In the genomic region with DNA sequence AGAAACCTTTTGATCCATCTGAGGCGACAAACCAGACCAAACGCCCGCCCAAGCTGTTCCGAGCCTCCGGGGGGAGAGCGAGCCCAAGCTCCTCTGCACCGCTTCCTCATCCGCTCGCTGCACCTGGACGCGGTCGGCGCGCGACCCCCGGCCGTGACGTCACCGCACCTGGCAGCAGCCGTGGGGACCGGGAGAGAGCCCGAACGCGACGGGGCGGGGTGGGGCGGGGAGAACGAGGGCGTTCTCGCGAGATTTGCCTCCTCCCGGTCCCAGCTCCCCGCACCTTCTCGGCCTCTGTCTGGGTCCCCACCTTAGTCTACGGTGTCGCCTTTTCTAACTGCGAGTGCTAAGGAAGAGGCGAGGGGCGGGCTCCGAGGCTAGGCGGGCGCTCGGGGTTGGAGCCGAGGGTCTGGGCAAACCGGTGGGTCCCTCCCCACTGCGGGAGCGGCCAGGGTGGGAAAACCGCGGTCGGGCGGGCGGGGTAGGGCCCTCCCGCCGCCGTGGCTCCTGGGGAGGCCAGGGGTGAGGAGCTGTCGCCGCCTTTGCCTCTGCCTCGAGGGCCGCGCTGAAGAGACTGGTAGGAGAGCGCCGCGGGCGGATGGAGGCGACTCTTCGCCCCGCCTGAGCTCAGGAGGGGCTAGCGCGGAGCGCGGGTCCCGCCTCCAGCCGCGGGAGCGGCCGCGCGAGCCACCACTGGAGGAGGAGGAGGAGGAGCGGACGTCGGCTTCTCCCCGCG, we compare ENCODE assay signal across 8 cellular contexts. TPM values are rescaled to one million over a fixed set of nuclear protein-coding genes. Genes with fewer than 3 reads are reported as not detected.
A peak's percentile ranks its signal among the peaks of the same experiment; 100 is the strongest.
DNase-seq lines count a peak whose midpoint lies in the region; ATAC-seq, FAIRE-seq and TF ChIP-seq lines count a peak whose summit lies in the region.

A gene with protein sequence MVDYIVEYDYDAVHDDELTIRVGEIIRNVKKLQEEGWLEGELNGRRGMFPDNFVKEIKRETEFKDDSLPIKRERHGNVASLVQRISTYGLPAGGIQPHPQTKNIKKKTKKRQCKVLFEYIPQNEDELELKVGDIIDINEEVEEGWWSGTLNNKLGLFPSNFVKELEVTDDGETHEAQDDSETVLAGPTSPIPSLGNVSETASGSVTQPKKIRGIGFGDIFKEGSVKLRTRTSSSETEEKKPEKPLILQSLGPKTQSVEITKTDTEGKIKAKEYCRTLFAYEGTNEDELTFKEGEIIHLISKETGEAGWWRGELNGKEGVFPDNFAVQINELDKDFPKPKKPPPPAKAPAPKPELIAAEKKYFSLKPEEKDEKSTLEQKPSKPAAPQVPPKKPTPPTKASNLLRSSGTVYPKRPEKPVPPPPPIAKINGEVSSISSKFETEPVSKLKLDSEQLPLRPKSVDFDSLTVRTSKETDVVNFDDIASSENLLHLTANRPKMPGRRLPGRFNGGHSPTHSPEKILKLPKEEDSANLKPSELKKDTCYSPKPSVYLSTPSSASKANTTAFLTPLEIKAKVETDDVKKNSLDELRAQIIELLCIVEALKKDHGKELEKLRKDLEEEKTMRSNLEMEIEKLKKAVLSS (plus strand): TSS at position 293 of the 736 bp plus-strand sequence. CDS start 456 bp downstream, outside the sequence.

- peaks cover 47% of the 10 kb centered on the region for H3K79me2 ChIP-seq in mammary epithelial cell (ENCODE audit: insufficient read depth, low read length)

- DNase-seq in AG08396 (ENCODE audit: low spot score) = peak; percentile 93
- DNase-seq in NCI-H2196 treated with DMSO at 0.1 percent for 48 hours (lab: John Stamatoyannopoulos, UW; ENCODE audit: unreplicated experiment) = peak; percentile 80
- DNase-seq in mammary epithelial cell = peak; percentile 86
- DNase-seq in small intestine = peak; percentile 92

- H3K4me3 ChIP-seq in WI38 (ENCODE audit: low read depth, low read length) = peak within 1 kb of the TSS; percentile 87
- peak within 1 kb of the TSS; percentile 68 to 94 (median 84) for H3K4me3 ChIP-seq in mammary epithelial cell (replicated peaks in 1 of 3; ENCODE audit: insufficient read depth in 1 of 3, low read depth in 2 of 3, low read length in 3 of 3)
- peak within 1 kb of the TSS; percentile 90 for H3K4me3 ChIP-seq in iPS-20b (ENCODE audit: low read length)
- peak within 1 kb of the TSS; percentile 90 to 96 for H3K4me3 ChIP-seq in small intestine (ENCODE audit: low read depth in 1 of 2, low read length in 2 of 2)

- CTCF ChIA-PET in mammary epithelial cell (lab: Charles Lee; ENCODE audit: low non-redundant PET) = no interaction called here

- dilution Hi-C loops in mammary epithelial cell (cut with HindIII; ENCODE audit: low sequenced_read_pairs) = no loop called here

- H3K36me3 ChIP-seq in mammary epithelial cell (ENCODE audit: insufficient read depth, low read length) (no peaks in the 10 kb centered on the region), iPS-20b (ENCODE audit: insufficient read depth, low read depth, low read length) (no peaks in the 10 kb centered on the region), small intestine (ENCODE audit: control insufficient read depth in 2 of 2, insufficient read depth in 2 of 2, low read length in 2 of 2) (no peaks in the 10 kb centered on the region)

- H3K27ac ChIP-seq in mammary epithelial cell (ENCODE audit: insufficient read depth, low read depth, low read length) (peak within 1 kb of the TSS; percentile 75), iPS-20b (ENCODE audit: low read length) (peak within 1 kb of the TSS; percentile 69), small intestine (ENCODE audit: low read depth in 1 of 2, low read length in 1 of 2) (peak within 1 kb of the TSS; percentile 97 to 98)

- H3K4me1 ChIP-seq in mammary epithelial cell (ENCODE audit: insufficient read depth, low read length) = peaks cover 6% of the 10 kb centered on the region
- H3K4me1 ChIP-seq in iPS-20b (ENCODE audit: insufficient read depth, low read length) = peaks cover 20% of the 10 kb centered on the region; the same call in 1 of the 2 replicates
- peaks cover 0 to 2% of the 10 kb centered on the region in 2 donors for H3K4me1 ChIP-seq in small intestine (ENCODE audit: control insufficient read depth in 2 of 2, insufficient read depth in 1 of 2, low read depth in 1 of 2, low read length in 1 of 2)

- no peaks in the 10 kb centered on the region for H3K27me3 ChIP-seq in mammary epithelial cell (ENCODE audit: insufficient read depth, low read length)
- no peaks in the 10 kb centered on the region for H3K27me3 ChIP-seq in iPS-20b (ENCODE audit: insufficient read depth, low read length)
- H3K27me3 ChIP-seq in small intestine (ENCODE audit: control insufficient read depth in 2 of 2, insufficient read depth in 2 of 2, low read length in 2 of 2) = no peaks in the 10 kb centered on the region

- ATAC-seq in GM18907 (IDR thresholded peaks at IDR 0.05; ENCODE audit: unreplicated experiment) (peak; percentile 89), HG03139 (IDR thresholded peaks at IDR 0.05; ENCODE audit: unreplicated experiment) (peak; percentile 78)

- no peak for FAIRE-seq in small intestine (lab: Jason Lieb, UNC)

- no TSS peak for BruUV-seq in mammary epithelial cell (replicated peaks; lab: Mats Ljungman, UMichigan)

- TF ChIP-seq CTCF in WI38 (IDR thresholded peaks at IDR 0.05; ENCODE audit: low read depth, low read length) (no peak), mammary epithelial cell (conservative IDR thresholded peaks at IDR 0.05 in 1 of 2, IDR thresholded peaks at IDR 0.05 in 1 of 2; ENCODE audit: extremely low read depth in 1 of 2, insufficient read depth in 1 of 2, low read depth in 1 of 2, low read length in 2 of 2) (no peak)

- peak within 1 kb of the TSS; percentile 98 for H2AFZ ChIP-seq in mammary epithelial cell (ENCODE audit: low read depth, low read length)

- intact Hi-C loops in mammary epithelial cell (cut with micrococcal nuclease) = loop anchor here (2.0 kb wide), 1 partner anchor 63 kb away; no protein-coding TSS in a partner anchor

- H3K4me2 ChIP-seq in mammary epithelial cell (ENCODE audit: insufficient read depth, low read depth, low read length) = peak within 1 kb of the TSS; percentile 88

- in situ Hi-C loops in mammary epithelial cell (cut with MboI; ENCODE audit: low sequenced_read_pairs in 2 of 2) = no loop called here

- peaks cover under 1% of the 10 kb centered on the region for H4K20me1 ChIP-seq in mammary epithelial cell (ENCODE audit: insufficient read depth, low read length)

- H3K9me3 ChIP-seq in mammary epithelial cell (replicated peaks; ENCODE audit: insufficient read depth, low read length) = no peaks in the 10 kb centered on the region
- H3K9me3 ChIP-seq in iPS-20b (ENCODE audit: insufficient read depth, low read depth, low read length) = no peaks in the 10 kb centered on the region
- no peaks in the 10 kb centered on the region for H3K9me3 ChIP-seq in small intestine (ENCODE audit: control insufficient read depth, low read depth)

- H3K9ac ChIP-seq in mammary epithelial cell (ENCODE audit: insufficient read depth, low read length) (peak within 1 kb of the TSS; percentile 89), iPS-20b (ENCODE audit: low read depth, low read length) (peak within 1 kb of the TSS; percentile 93)

- WGBS in mammary epithelial cell (ENCODE audit: low coverage, missing lambda C conversion rate) = under 1% methylated on average over 26 of the region's 83 CpGs
- WGBS in small intestine, 3 donors = 0% methylated on average over 46 to 83 of the region's 83 CpGs

RNA-seq across cellular contexts. Expression of the gene that starts here (rescaled TPM):
- total RNA-seq in mammary epithelial cell = 10 to 100 TPM; 20.0 to 28.1 TPM
- 7.7 TPM for polyA plus RNA-seq in mammary epithelial cell
- polyA minus RNA-seq in mammary epithelial cell = 22.0 TPM
- polyA plus RNA-seq in small intestine = 10 to 100 TPM; 24.4 to 68.7 (median 59.4) TPM

Comparison
In these comparisons a context has a peak if more than half of its experiments do, and no peak if none do; other contexts are left out.
1. Peak in every context shown above with its lines: DNase-seq, ATAC-seq, H3K4me3 ChIP-seq and H3K27ac ChIP-seq.